ENCODE assay signal across 22 cellular contexts in genomic region chr14:92258934-92259333, GRCh38.
A peak's percentile ranks its signal among the peaks of the same experiment; 100 is the strongest.
DNase-seq lines count a peak whose midpoint lies in the region; ATAC-seq and TF ChIP-seq lines count a peak whose summit lies in the region.
"Had no signal": no experiment of that assay in that cellular context is flagged by ENCODE, and none has a peak within 500 bp of the region (broad histone marks: within the 10 kb centered on the region; RNA-seq: fewer than 3 reads in every experiment).

No MANE protein-coding gene starts in this region.

- 65 to 90% (median 67%) methylated on average over 2 to 3 of the region's 3 CpGs for WGBS in spleen, 5 donors

- POLR2A ChIA-PET in WTC11 (lab: Charles Lee) = no interaction called here
- POLR2A ChIA-PET in CD8-positive, alpha-beta T cell (lab: Charles Lee) = no interaction called here

- ATAC-seq in natural killer cell treated with Interleukin-12 subunit alpha and Interleukin-12 subunit beta and Interleukin-15 and Interleukin-18, amount 100 ng/mL, for 72 hours = peak; percentile 28 to 41
- no peak for ATAC-seq in natural killer cell
- ATAC-seq in WTC11 = no peak
- peak; percentile 10 to 15 for ATAC-seq in stimulated activated naive B cell treated with anti-CD40 and anti-IgM and Interleukin-4, amounts not matched to agents 10 μg/mL and 1 μg/mL and 100 μg/mL, for 72 hours (replicated peaks)
- ATAC-seq in CD8-positive, alpha-beta T cell = no peak
- ATAC-seq: naive thymus-derived CD8-positive, alpha-beta T cell; right cardiac atrium had no signal

- no peak overlapping the region for H3K27ac Mint-ChIP-seq in natural killer cell treated with Interleukin-12 subunit alpha and Interleukin-12 subunit beta and Interleukin-15 and Interleukin-18, amount 100 ng/mL, for 72 hours
- H3K27ac Mint-ChIP-seq in natural killer cell (no peak overlapping the region), WTC11 (no peak overlapping the region), immature natural killer cell (no peak overlapping the region)
- no peak overlapping the region for H3K27ac Mint-ChIP-seq in stimulated activated naive B cell treated with anti-CD40 and anti-IgM and Interleukin-4, amounts not matched to agents 10 μg/mL and 1 μg/mL and 100 μg/mL, for 72 hours
- H3K27ac Mint-ChIP-seq in CD8-positive, alpha-beta T cell = no peak overlapping the region
- H3K27ac Mint-ChIP-seq: activated naive CD4-positive, alpha-beta T cell treated with anti-CD3 and anti-CD28 coated beads for 36 hours; CD4-positive, CD25-positive, alpha-beta regulatory T cell; naive thymus-derived CD8-positive, alpha-beta T cell had no signal

- CTCF ChIA-PET in WTC11 (lab: Charles Lee) = no interaction called here
- CTCF ChIA-PET in CD8-positive, alpha-beta T cell (lab: Charles Lee) = no interaction called here

- peak overlapping the region in 3 of 8 donors; percentile 32 to 69 (median 50) for H3K27ac ChIP-seq in spleen
- no peak overlapping the region for H3K27ac ChIP-seq in CD8-positive, alpha-beta T cell (ENCODE audit: low read depth, low read length)
- H3K27ac ChIP-seq: SK-N-MC, WERI-Rb-1 had no signal

- H3K36me3 Mint-ChIP-seq in natural killer cell treated with Interleukin-12 subunit alpha and Interleukin-12 subunit beta and Interleukin-15 and Interleukin-18, amount 100 ng/mL, for 72 hours = no peaks in the 10 kb centered on the region
- H3K36me3 Mint-ChIP-seq in natural killer cell (no peaks in the 10 kb centered on the region), WTC11 (no peaks in the 10 kb centered on the region), immature natural killer cell (no peaks in the 10 kb centered on the region)
- H3K36me3 Mint-ChIP-seq in stimulated activated naive B cell treated with anti-CD40 and anti-IgM and Interleukin-4, amounts not matched to agents 10 μg/mL and 1 μg/mL and 100 μg/mL, for 72 hours = no peaks in the 10 kb centered on the region
- H3K36me3 Mint-ChIP-seq in CD8-positive, alpha-beta T cell = no peaks in the 10 kb centered on the region
- H3K36me3 Mint-ChIP-seq: CD4-positive, CD25-positive, alpha-beta regulatory T cell; naive thymus-derived CD8-positive, alpha-beta T cell had no signal

- no peaks in the 10 kb centered on the region for H3K36me3 ChIP-seq in spleen
- H3K36me3 ChIP-seq in CD8-positive, alpha-beta T cell (ENCODE audit: insufficient read depth, low read length) = no peaks in the 10 kb centered on the region
- H3K36me3 ChIP-seq: WERI-Rb-1 had no signal

- no peak overlapping the region for H3K4me3 Mint-ChIP-seq in natural killer cell treated with Interleukin-12 subunit alpha and Interleukin-12 subunit beta and Interleukin-15 and Interleukin-18, amount 100 ng/mL, for 72 hours
- H3K4me3 Mint-ChIP-seq in natural killer cell (no peak overlapping the region), WTC11 (no peak overlapping the region), immature natural killer cell (no peak overlapping the region)
- H3K4me3 Mint-ChIP-seq in stimulated activated naive B cell treated with anti-CD40 and anti-IgM and Interleukin-4, amounts not matched to agents 10 μg/mL and 1 μg/mL and 100 μg/mL, for 72 hours = no peak overlapping the region
- H3K4me3 Mint-ChIP-seq in CD8-positive, alpha-beta T cell = no peak overlapping the region
- H3K4me3 Mint-ChIP-seq: activated naive CD4-positive, alpha-beta T cell treated with anti-CD3 and anti-CD28 coated beads for 36 hours; CD4-positive, CD25-positive, alpha-beta regulatory T cell; naive thymus-derived CD8-positive, alpha-beta T cell had no signal

- no peaks in the 10 kb centered on the region for H3K9me3 Mint-ChIP-seq in natural killer cell treated with Interleukin-12 subunit alpha and Interleukin-12 subunit beta and Interleukin-15 and Interleukin-18, amount 100 ng/mL, for 72 hours
- H3K9me3 Mint-ChIP-seq in natural killer cell (no peaks in the 10 kb centered on the region), WTC11 (no peaks in the 10 kb centered on the region), immature natural killer cell (no peaks in the 10 kb centered on the region)
- no peaks in the 10 kb centered on the region for H3K9me3 Mint-ChIP-seq in stimulated activated naive B cell treated with anti-CD40 and anti-IgM and Interleukin-4, amounts not matched to agents 10 μg/mL and 1 μg/mL and 100 μg/mL, for 72 hours
- H3K9me3 Mint-ChIP-seq in CD8-positive, alpha-beta T cell = no peaks in the 10 kb centered on the region
- H3K9me3 Mint-ChIP-seq: activated naive CD4-positive, alpha-beta T cell treated with anti-CD3 and anti-CD28 coated beads for 36 hours; naive thymus-derived CD8-positive, alpha-beta T cell had no signal

- TF ChIP-seq CTCF in natural killer cell (IDR thresholded peaks at IDR 0.05) = no peak
- no peak for TF ChIP-seq CTCF in GM20000 (IDR thresholded peaks at IDR 0.05; ENCODE audit: extremely low read depth, missing control alignments)
- no peak for TF ChIP-seq CTCF in WTC11 (IDR thresholded peaks at IDR 0.05)
- TF ChIP-seq CTCF in spleen (IDR thresholded peaks at IDR 0.05 in 8 of 11, conservative IDR thresholded peaks at IDR 0.05 in 3 of 11) = no peak
- TF ChIP-seq CTCF in CD8-positive, alpha-beta T cell (IDR thresholded peaks at IDR 0.05) = no peak

- peaks cover 14 to 20% of the 10 kb centered on the region in 2 donors for H3K4me1 Mint-ChIP-seq in natural killer cell treated with Interleukin-12 subunit alpha and Interleukin-12 subunit beta and Interleukin-15 and Interleukin-18, amount 100 ng/mL, for 72 hours (ENCODE audit: low read depth in 2 of 2)
- H3K4me1 Mint-ChIP-seq in natural killer cell (peaks cover 12 to 15% of the 10 kb centered on the region in 2 donors), WTC11 (peaks cover 15% of the 10 kb centered on the region), immature natural killer cell (peaks cover 7 to 12% of the 10 kb centered on the region in 2 donors)
- peaks cover 19 to 24% of the 10 kb centered on the region in 2 donors for H3K4me1 Mint-ChIP-seq in stimulated activated naive B cell treated with anti-CD40 and anti-IgM and Interleukin-4, amounts not matched to agents 10 μg/mL and 1 μg/mL and 100 μg/mL, for 72 hours
- H3K4me1 Mint-ChIP-seq in CD8-positive, alpha-beta T cell (ENCODE audit: low read depth) = peaks cover 13% of the 10 kb centered on the region

- no peaks in the 10 kb centered on the region for H3K9me3 ChIP-seq in spleen
- H3K9me3 ChIP-seq in CD8-positive, alpha-beta T cell (ENCODE audit: low read length) = no peaks in the 10 kb centered on the region

- H3K27me3 Mint-ChIP-seq in natural killer cell treated with Interleukin-12 subunit alpha and Interleukin-12 subunit beta and Interleukin-15 and Interleukin-18, amount 100 ng/mL, for 72 hours = peaks cover 23 to 30% of the 10 kb centered on the region in 2 donors
- H3K27me3 Mint-ChIP-seq in natural killer cell (ENCODE audit: low read depth in 2 of 2) (peaks cover 22 to 25% of the 10 kb centered on the region in 2 donors), WTC11 (ENCODE audit: low read depth) (peaks cover 24% of the 10 kb centered on the region), immature natural killer cell (ENCODE audit: low read depth in 3 of 3) (peaks cover 4 to 15% (median 8%) of the 10 kb centered on the region in 3 donors)
- H3K27me3 Mint-ChIP-seq in stimulated activated naive B cell treated with anti-CD40 and anti-IgM and Interleukin-4, amounts not matched to agents 10 μg/mL and 1 μg/mL and 100 μg/mL, for 72 hours = peaks cover 33 to 41% of the 10 kb centered on the region in 2 donors
- H3K27me3 Mint-ChIP-seq in CD8-positive, alpha-beta T cell (ENCODE audit: low read depth) = peaks cover 26% of the 10 kb centered on the region

- peaks cover 0 to 38% (median 17%) of the 10 kb centered on the region in 7 donors for H3K27me3 ChIP-seq in spleen (replicated peaks in 1 of 7)
- peaks cover 5% of the 10 kb centered on the region for H3K27me3 ChIP-seq in CD8-positive, alpha-beta T cell (ENCODE audit: insufficient read depth, low read length)

- intact Hi-C loops in natural killer cell (cut with micrococcal nuclease) = no loop called here
- intact Hi-C loops in spleen (cut with DNase I; ENCODE audit: low total_unique reads) = no loop called here
- intact Hi-C loops in CD8-positive, alpha-beta T cell (cut with DNase I, micrococcal nuclease) = no loop called here

- no peak overlapping the region for H3K4me3 ChIP-seq in spleen
- no peak overlapping the region for H3K4me3 ChIP-seq in CD8-positive, alpha-beta T cell (ENCODE audit: low read depth, low read length)
- H3K4me3 ChIP-seq: SK-N-MC had no signal

- TF ChIP-seq POLR2A in spleen (IDR thresholded peaks at IDR 0.05) = no peak

- no peak for DNase-seq in natural killer cell treated with Interleukin-12 subunit alpha and Interleukin-12 subunit beta and Interleukin-15 and Interleukin-18, amount 100 ng/mL, for 72 hours (ENCODE audit: low spot score)
- no peak for DNase-seq in natural killer cell
- peak; percentile 40 for DNase-seq in GM20000 (ENCODE audit: low spot score)
- DNase-seq in WTC11 (ENCODE audit: low spot score) = no peak
- no peak for DNase-seq in stimulated activated naive B cell treated with anti-CD40 and anti-IgM and Interleukin-4, amounts not matched to agents 10 μg/mL and 1 μg/mL and 100 μg/mL, for 72 hours
- no peak for DNase-seq in spleen
- no peak for DNase-seq in CD8-positive, alpha-beta T cell
- DNase-seq in immature natural killer cell = no peak
- DNase-seq: activated T-cell treated with anti-CD3 and anti-CD28 coated beads, Interleukin-2, amount 50 U/mL, for 48 hours; CD4-positive, CD25-positive, alpha-beta regulatory T cell; central memory CD4-positive, alpha-beta T cell; DMS153; head of caudate nucleus; naive thymus-derived CD8-positive, alpha-beta T cell; NCI-H1436; NCI-H524; right cardiac atrium; RPMI8226; stimulated activated CD8-positive, alpha-beta memory T cell treated with anti-CD3 and anti-CD28 coated beads, Interleukin-4, amount 100 ng/mL, for 48 hours; WERI-Rb-1 had no signal

- peaks cover 0 to 35% (median 9%) of the 10 kb centered on the region in 6 donors for H3K4me1 ChIP-seq in spleen
- H3K4me1 ChIP-seq in CD8-positive, alpha-beta T cell (ENCODE audit: insufficient read depth, low read length) = peaks cover 3% of the 10 kb centered on the region

TF ChIP-seq in WTC11, 78 proteins besides CTCF, POLR2A, EP300 and RAD21 (continues in another document):
- peak; percentile 49 for TF ChIP-seq NFYB (CRISPR knock-in tag; conservative IDR thresholded peaks at IDR 0.05; ENCODE audit: low read depth)

Comparison
In these comparisons a context has a peak if more than half of its experiments do, and no peak if none do; other contexts are left out.
1. ATAC-seq: peak in natural killer cell treated with Interleukin-12 subunit alpha and Interleukin-12 subunit beta and Interleukin-15 and Interleukin-18, amount 100 ng/mL, for 72 hours (2 of 2) and stimulated activated naive B cell treated with anti-CD40 and anti-IgM and Interleukin-4, amounts not matched to agents 10 μg/mL and 1 μg/mL and 100 μg/mL, for 72 hours (2 of 2); none in natural killer cell (0 of 3), WTC11 (single experiment) and CD8-positive, alpha-beta T cell (single experiment).